ENCODE assay signal across 14 cellular contexts in the genomic region with DNA sequence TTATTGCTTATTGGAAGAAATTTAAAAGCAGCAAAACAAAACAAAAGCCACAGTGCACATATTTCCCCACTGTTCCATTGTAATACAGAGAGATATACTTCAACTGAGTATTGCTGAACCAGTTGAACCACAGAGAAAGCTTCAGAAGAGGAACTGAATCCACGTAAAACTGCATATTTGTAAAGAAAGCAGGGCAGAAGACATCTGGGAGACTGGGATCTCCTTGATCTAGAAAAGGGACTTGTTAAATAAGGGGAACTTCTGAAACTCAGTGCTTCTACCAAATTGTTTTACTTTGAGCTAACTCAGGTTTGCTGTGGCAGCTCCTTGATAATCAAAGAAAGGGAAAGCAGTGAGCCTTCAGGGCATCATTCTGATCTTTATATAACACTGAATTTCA.
DNase-seq lines count a peak whose midpoint lies in the region; ATAC-seq, FAIRE-seq and TF ChIP-seq lines count a peak whose summit lies in the region.
"Had no signal": no experiment of that assay in that cellular context is flagged by ENCODE, and none has a peak within 500 bp of the region (broad histone marks: within the 10 kb centered on the region; RNA-seq: fewer than 3 reads in every experiment).

No MANE protein-coding gene starts in this region.

- RAD21 ChIA-PET in GM12878 (lab: Charles Lee; ENCODE audit: unreplicated experiment), result no interaction called here

- no peaks in the 10 kb centered on the region for H3F3A ChIP-seq in OCI-LY1 (ENCODE audit: insufficient read depth, low read length)

- H3K9ac ChIP-seq in OCI-LY1 (ENCODE audit: low read length) (no peak overlapping the region), GM12878 (ENCODE audit: control insufficient read depth, insufficient read depth, low read length) (no peak overlapping the region)
- H3K9ac ChIP-seq: BLaER1 treated with 17β-estradiol and CSF1 and Interleukin-3, amounts not matched to agents 10 nM and 100 nM had no signal

- in situ Hi-C loops in GM12878 (cut with MboI), result no loop called here

- no peak for TF ChIP-seq EP300 in GM12878 (IDR thresholded peaks at IDR 0.05; ENCODE audit: borderline replicate concordance in 1 of 2, control insufficient read depth in 1 of 2, low read depth in 2 of 2, low read length in 2 of 2)

- TF ChIP-seq CTCF in OCI-LY1 (IDR thresholded peaks at IDR 0.05; ENCODE audit: low read length), result no peak
- TF ChIP-seq CTCF in GM12878 (IDR thresholded peaks at IDR 0.05 in 2 of 3, conservative IDR thresholded peaks at IDR 0.05 in 1 of 3; ENCODE audit: control insufficient read depth in 2 of 3, extremely low read depth in 1 of 3, insufficient read depth in 1 of 3, low read depth in 3 of 3, low read length in 3 of 3), result no peak
- no peak for TF ChIP-seq CTCF in right lobe of liver (IDR thresholded peaks at IDR 0.05)

- intact Hi-C loops in GM12878 (cut with micrococcal nuclease; ENCODE audit: unreplicated experiment), result no loop called here
- intact Hi-C loops in Right ventricle myocardium inferior (cut with DNase I), result no loop called here
- intact Hi-C loops in right lobe of liver (cut with DNase I), result no loop called here

- DNase-seq in SIG-M5 treated with dmso at 0.1 percent for 504 hours (lab: John Stamatoyannopoulos, UW; ENCODE audit: unreplicated experiment) (peak; percentile 43), SIG-M5 (lab: John Stamatoyannopoulos, UW) (no peak), GM12878 (ENCODE audit: low read depth, low spot score) (no peak), Right ventricle myocardium inferior (ENCODE audit: missing footprints) (no peak), right lobe of liver (no peak)
- DNase-seq in central memory CD4-positive, alpha-beta T cell, result no peak
- DNase-seq: 8988T; AML-193; CD4-positive, CD25-positive, alpha-beta regulatory T cell; DMS53; GOT3 had no signal

- no peak for ATAC-seq in GM12878
- ATAC-seq in Right ventricle myocardium inferior, result no peak
- no peak for ATAC-seq in right lobe of liver

- TF ChIP-seq RAD21 in GM12878 (IDR thresholded peaks at IDR 0.05; ENCODE audit: insufficient read depth, low read depth, low read length), result no peak

- peak overlapping the region; percentile 10 for H3K27ac ChIP-seq in OCI-LY1 (ENCODE audit: low read depth, low read length, poor library complexity, severe bottlenecking)
- no peak overlapping the region for H3K27ac ChIP-seq in GM12878 (ENCODE audit: control insufficient read depth, insufficient read depth)
- no peak overlapping the region for H3K27ac ChIP-seq in right lobe of liver
- H3K27ac ChIP-seq: BLaER1 treated with 17β-estradiol and CSF1 and Interleukin-3, amounts not matched to agents 10 nM and 100 nM had no signal

- H3K9me2 ChIP-seq in OCI-LY1 (ENCODE audit: low read depth, low read length), result no peaks in the 10 kb centered on the region

- no TSS peak for BruUV-seq in GM12878 (replicated peaks; lab: Mats Ljungman, UMichigan)

- no peaks in the 10 kb centered on the region for H3K36me3 ChIP-seq in OCI-LY1 (ENCODE audit: insufficient read depth, low read length)
- H3K36me3 ChIP-seq in GM12878 (ENCODE audit: control insufficient read depth in 2 of 2, insufficient read depth in 2 of 2, low read length in 1 of 2), result no peaks in the 10 kb centered on the region
- no peaks in the 10 kb centered on the region for H3K36me3 ChIP-seq in right lobe of liver
- H3K36me3 ChIP-seq: BLaER1 treated with 17β-estradiol and CSF1 and Interleukin-3, amounts not matched to agents 10 nM and 100 nM; HAP-1 had no signal

- H3K4me2 ChIP-seq in OCI-LY1 (ENCODE audit: low read length) (no peak overlapping the region; the same call in 1 of the 2 replicates), GM12878 (ENCODE audit: control insufficient read depth, insufficient read depth) (no peak overlapping the region)

- H3K9me3 ChIP-seq in OCI-LY1 (ENCODE audit: low read length) (0 out of 2 replicates have a peak, but pooled peaks cover 3% of the 10 kb centered on the region), GM12878 (replicated peaks; ENCODE audit: control insufficient read depth, insufficient read depth, low read length) (no peaks in the 10 kb centered on the region), right lobe of liver (no peaks in the 10 kb centered on the region)
- H3K9me3 ChIP-seq: BLaER1 treated with 17β-estradiol and CSF1 and Interleukin-3, amounts not matched to agents 10 nM and 100 nM; HAP-1 had no signal

- POLR2A ChIA-PET in GM12878 (lab: Charles Lee), result no interaction called here

- no peak for FAIRE-seq in GM12878 (lab: Jason Lieb, UNC)

- TF ChIP-seq POLR2A in GM12878 (IDR thresholded peaks at IDR 0.05; ENCODE audit: low read depth, low read length), result no peak
- TF ChIP-seq POLR2A in right lobe of liver (IDR thresholded peaks at IDR 0.05), result no peak

- no peak overlapping the region for H3K4me3 ChIP-seq in OCI-LY1 (ENCODE audit: low read depth, low read length, poor library complexity, severe bottlenecking)
- no peak overlapping the region for H3K4me3 ChIP-seq in GM12878
- no peak overlapping the region for H3K4me3 ChIP-seq in right lobe of liver
- H3K4me3 ChIP-seq: BLaER1 treated with 17β-estradiol and CSF1 and Interleukin-3, amounts not matched to agents 10 nM and 100 nM; HAP-1 had no signal

- SMC1A ChIA-PET in GM12878 (lab: Charles Lee; ENCODE audit: uncharacterized antibody, unreplicated experiment), result no interaction called here

- H3K27me3 ChIP-seq in OCI-LY1 (ENCODE audit: insufficient read depth, low read length) (no peaks in the 10 kb centered on the region), GM12878 (replicated peaks in 1 of 2; ENCODE audit: control insufficient read depth in 2 of 2, insufficient read depth in 2 of 2, low read length in 1 of 2) (no peaks in the 10 kb centered on the region), right lobe of liver (no peaks in the 10 kb centered on the region)
- H3K27me3 ChIP-seq: BLaER1 treated with 17β-estradiol and CSF1 and Interleukin-3, amounts not matched to agents 10 nM and 100 nM had no signal

- H2AFZ ChIP-seq in OCI-LY1 (ENCODE audit: low read length), result no peak overlapping the region
- no peak overlapping the region for H2AFZ ChIP-seq in GM12878 (ENCODE audit: control insufficient read depth, low read depth, low read length)

- H3K4me1 ChIP-seq in OCI-LY1 (ENCODE audit: insufficient read depth, low read length, severe bottlenecking) (peaks cover 17% of the 10 kb centered on the region), GM12878 (ENCODE audit: control insufficient read depth, insufficient read depth, low read length) (no peaks in the 10 kb centered on the region), right lobe of liver (no peaks in the 10 kb centered on the region)
- H3K4me1 ChIP-seq: HAP-1 had no signal

- H4K20me1 ChIP-seq in OCI-LY1 (ENCODE audit: insufficient read depth, low read length) (no peaks in the 10 kb centered on the region), GM12878 (ENCODE audit: control insufficient read depth, insufficient read depth) (no peaks in the 10 kb centered on the region)
- H4K20me1 ChIP-seq: BLaER1 treated with 17β-estradiol and CSF1 and Interleukin-3, amounts not matched to agents 10 nM and 100 nM had no signal

- H3K79me2 ChIP-seq in OCI-LY1 (ENCODE audit: insufficient read depth, low read length), result no peaks in the 10 kb centered on the region
- H3K79me2 ChIP-seq in GM12878 (ENCODE audit: control insufficient read depth, insufficient read depth, low read length), result no peaks in the 10 kb centered on the region

- 0% methylated on average over 1 of the region's 1 CpG for WGBS in GM12878 (ENCODE audit: insufficient coverage, insufficient replicate concordance, low lambda C conversion rate, missing lambda C conversion rate)
- WGBS in right lobe of liver (ENCODE audit: insufficient coverage, low coverage, low lambda C conversion rate, missing lambda C conversion rate), result 13% methylated on average over 1 of the region's 1 CpG

- CTCF ChIA-PET in GM12878 (lab: Yijun Ruan, JAX), result no interaction called here

TF ChIP-seq in GM12878, 131 proteins besides CTCF, POLR2A, EP300 and RAD21:
- peak; percentile 29; the same call in 1 of the 2 replicates for TF ChIP-seq SPI1 (IDR thresholded peaks at IDR 0.05; ENCODE audit: borderline replicate concordance, insufficient read depth, low read depth, low read length)
- TF ChIP-seq, protein P1, sequence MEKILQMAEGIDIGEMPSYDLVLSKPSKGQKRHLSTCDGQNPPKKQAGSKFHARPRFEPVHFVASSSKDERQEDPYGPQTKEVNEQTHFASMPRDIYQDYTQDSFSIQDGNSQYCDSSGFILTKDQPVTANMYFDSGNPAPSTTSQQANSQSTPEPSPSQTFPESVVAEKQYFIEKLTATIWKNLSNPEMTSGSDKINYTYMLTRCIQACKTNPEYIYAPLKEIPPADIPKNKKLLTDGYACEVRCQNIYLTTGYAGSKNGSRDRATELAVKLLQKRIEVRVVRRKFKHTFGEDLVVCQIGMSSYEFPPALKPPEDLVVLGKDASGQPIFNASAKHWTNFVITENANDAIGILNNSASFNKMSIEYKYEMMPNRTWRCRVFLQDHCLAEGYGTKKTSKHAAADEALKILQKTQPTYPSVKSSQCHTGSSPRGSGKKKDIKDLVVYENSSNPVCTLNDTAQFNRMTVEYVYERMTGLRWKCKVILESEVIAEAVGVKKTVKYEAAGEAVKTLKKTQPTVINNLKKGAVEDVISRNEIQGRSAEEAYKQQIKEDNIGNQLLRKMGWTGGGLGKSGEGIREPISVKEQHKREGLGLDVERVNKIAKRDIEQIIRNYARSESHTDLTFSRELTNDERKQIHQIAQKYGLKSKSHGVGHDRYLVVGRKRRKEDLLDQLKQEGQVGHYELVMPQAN (conservative IDR thresholded peaks at IDR 0.05), result no peak
TF ChIP-seq in GM12878: peak in this region for 1.
